9 cellular contexts compared by ENCODE assay signal in the genomic region with DNA sequence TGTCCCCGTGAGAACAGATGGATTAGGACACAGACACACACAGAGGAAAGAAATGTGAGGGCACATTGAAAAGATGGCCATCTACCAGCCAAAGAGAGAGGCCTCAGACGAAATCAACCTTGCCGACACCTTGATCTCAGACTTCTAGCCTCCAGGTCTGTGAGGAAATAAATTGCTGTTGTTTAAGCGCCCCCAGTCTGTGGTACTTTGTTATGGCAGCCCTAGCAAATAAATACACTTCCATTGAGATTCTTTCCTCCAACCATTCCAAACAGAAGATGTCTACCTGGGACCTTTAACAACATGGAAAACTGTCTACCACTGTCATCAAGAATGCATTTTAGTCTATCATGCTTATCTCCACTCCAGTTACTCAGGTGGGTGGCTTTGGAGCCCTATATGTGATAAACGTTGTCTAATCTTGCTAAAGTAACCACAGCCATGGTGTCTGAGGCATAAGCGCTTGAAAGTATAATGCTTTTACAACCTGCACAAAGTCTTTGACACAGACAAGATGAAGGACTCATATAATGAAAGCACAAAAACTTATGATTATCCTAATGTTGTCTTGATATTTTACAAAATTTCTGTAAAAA.
DNase-seq lines count a peak whose midpoint lies in the region; ATAC-seq and TF ChIP-seq lines count a peak whose summit lies in the region.
"Had no signal": no experiment of that assay in that cellular context is flagged by ENCODE, and none has a peak within 500 bp of the region (broad histone marks: within the 10 kb centered on the region; RNA-seq: fewer than 3 reads in every experiment).

No MANE protein-coding gene starts in this region.

- H3K27ac ChIP-seq in left ventricle myocardium inferior (replicated peaks) (no peak overlapping the region), tibial nerve (no peak overlapping the region)

- H3K4me3 Mint-ChIP-seq in natural killer cell treated with Interleukin-12 subunit alpha and Interleukin-12 subunit beta and Interleukin-15 and Interleukin-18, amount 100 ng/mL, for 72 hours = no peak overlapping the region
- H3K4me3 Mint-ChIP-seq: activated B cell treated with CpG ODN at 0.5 μM for 24 hours had no signal

- H3K36me3 Mint-ChIP-seq in natural killer cell treated with Interleukin-12 subunit alpha and Interleukin-12 subunit beta and Interleukin-15 and Interleukin-18, amount 100 ng/mL, for 72 hours = no peaks in the 10 kb centered on the region

- TF ChIP-seq CTCF in GM12874 (IDR thresholded peaks at IDR 0.05; ENCODE audit: insufficient read depth, low read depth, low read length) = peak; percentile 47
- peak; percentile 70 for TF ChIP-seq CTCF in left ventricle myocardium inferior (IDR thresholded peaks at IDR 0.05; ENCODE audit: borderline replicate concordance)
- TF ChIP-seq CTCF in tibial nerve (IDR thresholded peaks at IDR 0.05) = peak; percentile 26 to 32 (median 29)

- 70 to 72% methylated on average over 6 of the region's 6 CpGs for WGBS in tibial nerve, 2 donors

- H3K4me3 ChIP-seq in left ventricle myocardium inferior = no peak overlapping the region
- no peak overlapping the region for H3K4me3 ChIP-seq in tibial nerve

- intact Hi-C loops in left ventricle myocardium inferior (cut with micrococcal nuclease) = loop anchor here (5.0 to 10.0 kb wide), 2 partner anchors 349 to 551 kb away; no protein-coding TSS in a partner anchor

- H3K27me3 Mint-ChIP-seq in natural killer cell treated with Interleukin-12 subunit alpha and Interleukin-12 subunit beta and Interleukin-15 and Interleukin-18, amount 100 ng/mL, for 72 hours = no peaks in the 10 kb centered on the region
- H3K27me3 Mint-ChIP-seq: activated B cell treated with CpG ODN at 0.5 μM for 24 hours had no signal

- no peak for TF ChIP-seq POLR2A in tibial nerve (IDR thresholded peaks at IDR 0.05)

- no peaks in the 10 kb centered on the region for H3K4me1 Mint-ChIP-seq in natural killer cell treated with Interleukin-12 subunit alpha and Interleukin-12 subunit beta and Interleukin-15 and Interleukin-18, amount 100 ng/mL, for 72 hours (ENCODE audit: low read depth in 2 of 2)
- H3K4me1 Mint-ChIP-seq: activated B cell treated with CpG ODN at 0.5 μM for 24 hours had no signal

- H3K27me3 ChIP-seq in left ventricle myocardium inferior (ENCODE audit: low read depth) (no peaks in the 10 kb centered on the region), tibial nerve (no peaks in the 10 kb centered on the region)

- H3K9me3 ChIP-seq in left ventricle myocardium inferior (replicated peaks) = no peaks in the 10 kb centered on the region
- no peaks in the 10 kb centered on the region for H3K9me3 ChIP-seq in tibial nerve

- H3K4me1 ChIP-seq in left ventricle myocardium inferior (peaks cover 18% of the 10 kb centered on the region), tibial nerve (peaks cover 0 to 4% (median 0%) of the 10 kb centered on the region in 4 donors)

- no peak overlapping the region for H3K27ac Mint-ChIP-seq in natural killer cell treated with Interleukin-12 subunit alpha and Interleukin-12 subunit beta and Interleukin-15 and Interleukin-18, amount 100 ng/mL, for 72 hours
- H3K27ac Mint-ChIP-seq: activated B cell treated with CpG ODN at 0.5 μM for 24 hours had no signal

- peak; percentile 52 for ATAC-seq in HG02981 (IDR thresholded peaks at IDR 0.05; ENCODE audit: unreplicated experiment)
- ATAC-seq in natural killer cell treated with Interleukin-12 subunit alpha and Interleukin-12 subunit beta and Interleukin-15 and Interleukin-18, amount 100 ng/mL, for 72 hours = no peak

- H3K36me3 ChIP-seq in left ventricle myocardium inferior (no peaks in the 10 kb centered on the region), tibial nerve (no peaks in the 10 kb centered on the region)

- DNase-seq in RKO (ENCODE audit: low spot score) (peak; percentile 46), left ventricle myocardium inferior (no peak), tibial nerve (ENCODE audit: low spot score in 2 of 2) (peak in 1 of 2 donors; percentile 14), putamen (ENCODE audit: low spot score) (no peak)
- DNase-seq in natural killer cell treated with Interleukin-12 subunit alpha and Interleukin-12 subunit beta and Interleukin-15 and Interleukin-18, amount 100 ng/mL, for 72 hours (ENCODE audit: low spot score) = no peak
- DNase-seq in stimulated activated CD4-positive, alpha-beta T cell treated with anti-CD3 and anti-CD28 coated beads, Interleukin-4, amount 100 ng/mL, for 4 hours = no peak
- DNase-seq: activated B cell treated with CpG ODN at 0.5 μM for 24 hours had no signal

- TF ChIP-seq EP300 in tibial nerve (IDR thresholded peaks at IDR 0.05) = no peak

- H3K9me3 Mint-ChIP-seq in natural killer cell treated with Interleukin-12 subunit alpha and Interleukin-12 subunit beta and Interleukin-15 and Interleukin-18, amount 100 ng/mL, for 72 hours = no peaks in the 10 kb centered on the region
- H3K9me3 Mint-ChIP-seq: activated B cell treated with CpG ODN at 0.5 μM for 24 hours had no signal
